Comparison of ENCODE assay signal across 16 cellular contexts in the genomic region with DNA sequence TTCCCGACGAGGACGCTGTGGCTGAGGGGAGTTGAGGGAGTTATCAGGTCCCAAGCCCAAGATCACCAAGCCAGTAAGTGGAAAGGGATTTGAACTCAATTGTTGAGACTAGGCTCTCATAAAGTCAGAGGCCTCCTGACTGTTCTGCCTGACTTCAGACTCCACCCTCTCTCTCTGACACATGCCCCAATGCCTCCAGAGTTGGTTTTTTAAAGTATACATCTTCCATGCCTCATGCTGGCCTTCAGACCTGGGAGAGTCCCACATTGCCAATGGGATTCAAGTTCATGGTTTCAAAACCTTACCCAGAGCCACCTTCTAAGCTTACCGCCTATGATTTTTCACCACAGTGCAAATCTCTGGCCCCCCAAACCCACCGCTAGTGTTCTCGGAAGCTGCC.
"Had no signal": no experiment of that assay in that cellular context is flagged by ENCODE, and none has a peak within 500 bp of the region (broad histone marks: within the 10 kb centered on the region; RNA-seq: fewer than 3 reads in every experiment).

No MANE protein-coding gene starts in this region.

- H3K27ac Mint-ChIP-seq: activated CD4-positive, alpha-beta memory T cell treated with anti-CD3 and anti-CD28 coated beads, Interleukin-2, amount 10 ng/mL, durations not matched to agents 7 days and 5 days; activated naive CD8-positive, alpha-beta T cell had no signal

- H3K9me3 Mint-ChIP-seq: activated CD4-positive, alpha-beta memory T cell treated with anti-CD3 and anti-CD28 coated beads, Interleukin-2, amount 10 ng/mL, durations not matched to agents 7 days and 5 days; activated T-cell treated with anti-CD3 and anti-CD28 coated beads, Interleukin-2, amount 50 U/mL, for 4 hours had no signal

- H3K27me3 ChIP-seq: brain microvascular endothelial cell, gastrocnemius medialis, right atrium auricular region had no signal

- H3K36me3 ChIP-seq: brain microvascular endothelial cell, gastrocnemius medialis, right atrium auricular region, WERI-Rb-1 had no signal

- H3K27me3 Mint-ChIP-seq: activated CD4-positive, alpha-beta memory T cell treated with anti-CD3 and anti-CD28 coated beads, Interleukin-2, amount 10 ng/mL, durations not matched to agents 7 days and 5 days had no signal

- ATAC-seq: activated T-cell treated with anti-CD3 and anti-CD28 coated beads, Interleukin-2, amount 50 U/mL, for 4 hours; gastrocnemius medialis had no signal

- H3K36me3 Mint-ChIP-seq: activated naive CD8-positive, alpha-beta T cell had no signal

- H3K9me3 ChIP-seq: gastrocnemius medialis, right atrium auricular region had no signal

- H3K4me3 Mint-ChIP-seq: activated CD4-positive, alpha-beta memory T cell treated with anti-CD3 and anti-CD28 coated beads, Interleukin-2, amount 10 ng/mL, durations not matched to agents 7 days and 5 days; activated naive CD8-positive, alpha-beta T cell; activated T-cell treated with anti-CD3 and anti-CD28 coated beads, Interleukin-2, amount 50 U/mL, for 4 hours had no signal

- H3K4me3 ChIP-seq: gastrocnemius medialis, lung, right atrium auricular region, skin epidermis had no signal

- H3K27ac ChIP-seq: brain microvascular endothelial cell, gastrocnemius medialis, right atrium auricular region, WERI-Rb-1 had no signal

- DNase-seq: activated CD4-positive, alpha-beta memory T cell treated with anti-CD3 and anti-CD28 coated beads, Interleukin-2, amount 10 ng/mL, durations not matched to agents 7 days and 5 days; activated effector memory CD4-positive, alpha-beta T cell treated with anti-CD3 and anti-CD28 coated beads, Interleukin-2, amount 50 U/mL, for 16 hours; activated T-cell treated with anti-CD3 and anti-CD28 coated beads, Interleukin-2, amount 50 U/mL, for 4 hours; brain microvascular endothelial cell; effector CD8-positive, alpha-beta T cell; gastrocnemius medialis; midbrain; stimulated activated CD4-positive, alpha-beta T cell treated with anti-CD3 and anti-CD28 coated beads, Interleukin-15, amount 100 ng/mL, for 24 hours; stimulated activated CD4-positive, alpha-beta T cell treated with anti-CD3 and anti-CD28 coated beads, Interleukin-4, amount 100 ng/mL, for 1 hour; stimulated activated naive CD4-positive, alpha-beta T cell treated with Interleukin-2 at 50 U/mL for 16 hours; trophoblast cell; WERI-Rb-1 had no signal
